Comparison of ENCODE assay signal across 9 cellular contexts in genomic region chr4:108166038-108166437, GRCh38. TPM values are rescaled to one million over a fixed set of nuclear protein-coding genes. Genes with fewer than 3 reads are reported as not detected.
A peak's percentile ranks its signal among the peaks of the same experiment; 100 is the strongest.
DNase-seq lines count a peak whose midpoint lies in the region; TF ChIP-seq lines count a peak whose summit lies in the region.
"Had no signal": no experiment of that assay in that cellular context is flagged by ENCODE, and none has a peak within 500 bp of the region (broad histone marks: within the 10 kb centered on the region; RNA-seq: fewer than 3 reads in every experiment).

No MANE protein-coding gene starts in this region.

- no peaks in the 10 kb centered on the region for H3K9me3 ChIP-seq in esophagus squamous epithelium

- no peaks in the 10 kb centered on the region for H3K36me3 ChIP-seq in esophagus squamous epithelium

- peaks cover 6 to 46% (median 9%) of the 10 kb centered on the region in 3 donors for H3K4me1 ChIP-seq in esophagus squamous epithelium

- TF ChIP-seq POLR2A in esophagus squamous epithelium (IDR thresholded peaks at IDR 0.05), result no peak

- peak overlapping the region; percentile 92 for H3K4me3 ChIP-seq in Jurkat, Clone E6-1 (ENCODE audit: low read length)
- H3K4me3 ChIP-seq in esophagus squamous epithelium, result peak overlapping the region; percentile 61 to 82 (median 68)

- H3K27me3 ChIP-seq in esophagus squamous epithelium, result peaks cover 0 to 86% (median 9%) of the 10 kb centered on the region in 4 donors

- TF ChIP-seq CTCF in esophagus squamous epithelium (IDR thresholded peaks at IDR 0.05), result no peak

- WGBS in esophagus squamous epithelium, 2 donors, result 30 to 50% methylated on average over 12 of the region's 12 CpGs

- intact Hi-C loops in esophagus squamous epithelium (cut with DNase I), result no loop called here

- H3K27ac ChIP-seq in esophagus squamous epithelium, result peak overlapping the region in 3 of 4 donors; percentile 45 to 79 (median 67)

- DNase-seq in Jurkat, Clone E6-1 (ENCODE audit: low read depth, low spot score), result peak; percentile 93
- peak; percentile 29 to 32 for DNase-seq in activated CD4-positive, alpha-beta T cell treated with anti-CD3 and anti-CD28 coated beads, Interleukin-2, amount 50 U/mL, for 4 hours
- DNase-seq in esophagus squamous epithelium (lab: John Stamatoyannopoulos, UW) (no peak), GF-D8 (lab: John Stamatoyannopoulos, UW) (no peak), germinal center (ENCODE audit: low spot score) (no peak), AML-193 (lab: John Stamatoyannopoulos, UW) (no peak), NCI-H2171 (lab: John Stamatoyannopoulos, UW) (no peak)
- DNase-seq in stimulated activated CD4-positive, alpha-beta T cell treated with anti-CD3 and anti-CD28 coated beads, Interleukin-4, amount 100 ng/mL, for 24 hours, result peak; percentile 53
- DNase-seq: amygdala had no signal

RNA-seq across cellular contexts. Expression of gene LEF1, which starts 2.7 kb away (rescaled TPM):
- polyA plus RNA-seq in Jurkat, Clone E6-1 (2012; ENCODE audit: insufficient read depth, insufficient read length), result 288 TPM
- total RNA-seq in esophagus squamous epithelium, result 10 to 100 TPM in 2 of 4 donors, 1 to 10 TPM in 2; 8.0 to 13.9 (median 10.1) TPM

Comparison
In these comparisons a context has a peak if more than half of its experiments do, and no peak if none do; other contexts are left out.
1. DNase-seq: peak in Jurkat, Clone E6-1 (single experiment), activated CD4-positive, alpha-beta T cell treated with anti-CD3 and anti-CD28 coated beads, Interleukin-2, amount 50 U/mL, for 4 hours (2 of 2) and stimulated activated CD4-positive, alpha-beta T cell treated with anti-CD3 and anti-CD28 coated beads, Interleukin-4, amount 100 ng/mL, for 24 hours (single experiment); none in esophagus squamous epithelium (single experiment), GF-D8 (single experiment), germinal center (single experiment), AML-193 (0 of 2) and NCI-H2171 (single experiment).